In genomic region chr7:98166668-98166970, GRCh38 we compare ENCODE assay signal across 1 cellular context.
TF ChIP-seq lines count a peak whose summit lies in the region.

No MANE protein-coding gene starts in this region.

TF ChIP-seq in K562, 482 proteins besides CTCF, POLR2A, EP300 and RAD21 (continued from another document):
- TF ChIP-seq SETDB1 (IDR thresholded peaks at IDR 0.05; ENCODE audit: low read length), result no peak
